Comparison of ENCODE assay signal across 1 cellular context in the genomic region with DNA sequence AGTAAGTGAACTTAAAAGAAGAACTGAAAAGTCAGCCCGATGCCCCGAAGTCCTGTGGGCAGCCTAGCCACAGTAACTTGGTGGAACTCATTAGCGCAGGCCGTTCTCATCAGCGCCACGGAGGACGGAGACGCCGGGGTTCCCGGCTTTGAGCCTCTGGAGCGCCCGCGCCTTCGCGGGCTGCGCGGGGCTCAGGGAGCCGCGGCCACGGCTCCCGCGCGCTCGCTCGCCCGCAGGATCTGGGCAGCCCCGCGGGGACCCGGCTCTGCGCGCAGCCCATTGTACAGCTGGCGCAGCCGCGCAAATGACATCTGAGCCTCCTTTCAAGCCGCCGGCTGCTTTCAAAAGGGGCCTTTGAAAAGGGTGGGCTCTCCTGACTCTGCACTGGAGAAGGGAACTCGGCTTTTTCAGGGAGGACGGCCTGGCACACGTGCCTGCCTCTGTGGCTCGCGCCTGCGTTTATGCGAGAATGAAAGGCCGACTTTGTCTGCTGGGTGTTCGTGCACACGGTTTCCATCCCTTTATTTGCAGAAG.
TF ChIP-seq lines count a peak whose summit lies in the region.

No MANE protein-coding gene starts in this region.

TF ChIP-seq in H1, 55 proteins besides CTCF, POLR2A, EP300 and RAD21 (continued from another document):
- TF ChIP-seq BACH1 (IDR thresholded peaks at IDR 0.05; ENCODE audit: low read length) (peak; percentile 32; the same call in 1 of the 2 replicates), KDM1A (IDR thresholded peaks at IDR 0.05; ENCODE audit: borderline replicate concordance, low read length) (no peak), CREB1 (IDR thresholded peaks at IDR 0.05) (no peak), POU5F1 (IDR thresholded peaks at IDR 0.05; ENCODE audit: low read depth, low read length) (no peak), CEBPB (IDR thresholded peaks at IDR 0.05; ENCODE audit: low read depth, low read length) (no peak), NANOG (IDR thresholded peaks at IDR 0.05; ENCODE audit: insufficient read depth, low read depth, low read length, poor library complexity, severe bottlenecking) (no peak), RFX5 (IDR thresholded peaks at IDR 0.05; ENCODE audit: borderline replicate concordance, low read depth, low read length) (no peak), SP4 (IDR thresholded peaks at IDR 0.05; ENCODE audit: low read length) (no peak), SUZ12 (IDR thresholded peaks at IDR 0.05; ENCODE audit: low read length) (peak; percentile 38; the same call in 1 of the 2 replicates), FOSL1 (IDR thresholded peaks at IDR 0.05; ENCODE audit: insufficient read depth, low read depth, low read length) (no peak), GABPA (IDR thresholded peaks at IDR 0.05; ENCODE audit: borderline replicate concordance, insufficient read depth, low read length) (no peak)
- TF ChIP-seq, protein P1, sequence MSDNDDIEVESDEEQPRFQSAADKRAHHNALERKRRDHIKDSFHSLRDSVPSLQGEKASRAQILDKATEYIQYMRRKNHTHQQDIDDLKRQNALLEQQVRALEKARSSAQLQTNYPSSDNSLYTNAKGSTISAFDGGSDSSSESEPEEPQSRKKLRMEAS (IDR thresholded peaks at IDR 0.05) = peak; percentile 62; the same call in 1 of the 2 replicates
- TF ChIP-seq, protein P2, sequence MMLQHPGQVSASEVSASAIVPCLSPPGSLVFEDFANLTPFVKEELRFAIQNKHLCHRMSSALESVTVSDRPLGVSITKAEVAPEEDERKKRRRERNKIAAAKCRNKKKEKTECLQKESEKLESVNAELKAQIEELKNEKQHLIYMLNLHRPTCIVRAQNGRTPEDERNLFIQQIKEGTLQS (IDR thresholded peaks at IDR 0.05; ENCODE audit: insufficient read depth, low read depth, low read length) = no peak
